Comparison of ENCODE assay signal across 18 cellular contexts in genomic region chr4:107902715-107903114, GRCh38. TPM values are rescaled to one million over a fixed set of nuclear protein-coding genes. Genes with fewer than 3 reads are reported as not detected.
DNase-seq lines count a peak whose midpoint lies in the region; ATAC-seq and TF ChIP-seq lines count a peak whose summit lies in the region.
"Had no signal": no experiment of that assay in that cellular context is flagged by ENCODE, and none has a peak within 500 bp of the region (broad histone marks: within the 10 kb centered on the region; RNA-seq: fewer than 3 reads in every experiment).

No MANE protein-coding gene starts in this region.

- peaks cover 9 to 54% (median 20%) of the 10 kb centered on the region in 3 donors for H3K4me1 ChIP-seq in gastroesophageal sphincter
- H3K4me1 ChIP-seq: BLaER1, vagina had no signal

- no peak for TF ChIP-seq POLR2A in gastroesophageal sphincter (IDR thresholded peaks at IDR 0.05)

- no peak for TF ChIP-seq EP300 in gastroesophageal sphincter (IDR thresholded peaks at IDR 0.05)

- DNase-seq in SIG-M5 (lab: John Stamatoyannopoulos, UW) (no peak), ecto neural progenitor cell (ENCODE audit: low spot score) (no peak), NCI-H187 treated with DMSO at 0.1 percent for 48 hours (lab: John Stamatoyannopoulos, UW) (no peak), superior temporal gyrus (ENCODE audit: extremely low spot score) (no peak)
- DNase-seq: activated CD4-positive, alpha-beta T cell treated with anti-CD3 and anti-CD28 coated beads, Interleukin-2, amount 10 ng/mL, durations not matched to agents 7 days and 5 days; activated T-cell treated with anti-CD3 and anti-CD28 coated beads, Interleukin-2, amount 50 U/mL, for 48 hours; mammary epithelial cell; NCI-H2029; T-helper 9 cell had no signal

- peaks cover 0 to 8% of the 10 kb centered on the region in 2 donors for H3K36me3 ChIP-seq in gastroesophageal sphincter
- H3K36me3 ChIP-seq: BLaER1, vagina had no signal

- WGBS in gastroesophageal sphincter (ENCODE audit: low coverage in 1 of 2), 2 donors, result 67 to 74% methylated on average over 2 of the region's 2 CpGs

- no peak for TF ChIP-seq CTCF in gastroesophageal sphincter (IDR thresholded peaks at IDR 0.05)

- peak overlapping the region; percentile 77 to 91 (median 86) for H3K27ac ChIP-seq in gastroesophageal sphincter
- H3K27ac ChIP-seq: BLaER1, RWPE1, vagina had no signal

- no peak overlapping the region for H3K4me3 ChIP-seq in gastroesophageal sphincter
- H3K4me3 ChIP-seq: BLaER1, vagina had no signal

- ATAC-seq in GM18907 (IDR thresholded peaks at IDR 0.05; ENCODE audit: unreplicated experiment) (peak; percentile 97), GM21529 (IDR thresholded peaks at IDR 0.05; ENCODE audit: unreplicated experiment) (peak; percentile 73), HG03097 (IDR thresholded peaks at IDR 0.05; ENCODE audit: low FRiP score, unreplicated experiment) (peak; percentile 87), gastroesophageal sphincter (no peak)
- ATAC-seq: sciatic nerve; stimulated activated memory B cell treated with anti-CD40 and anti-IgM and Interleukin-4, amounts not matched to agents 10 μg/mL and 1 μg/mL and 100 μg/mL, for 72 hours had no signal

- no peaks in the 10 kb centered on the region for H3K27me3 ChIP-seq in gastroesophageal sphincter
- H3K27me3 ChIP-seq: BLaER1, vagina had no signal

- no peaks in the 10 kb centered on the region for H3K9me3 ChIP-seq in gastroesophageal sphincter
- H3K9me3 ChIP-seq: BLaER1, vagina had no signal

RNA-seq across cellular contexts. Expression of gene CYP2U1, which starts 28.6 kb away (rescaled TPM):
- total RNA-seq in gastroesophageal sphincter, result 10 to 100 TPM; 14.9 to 34.0 (median 27.3) TPM
